In the genomic region with DNA sequence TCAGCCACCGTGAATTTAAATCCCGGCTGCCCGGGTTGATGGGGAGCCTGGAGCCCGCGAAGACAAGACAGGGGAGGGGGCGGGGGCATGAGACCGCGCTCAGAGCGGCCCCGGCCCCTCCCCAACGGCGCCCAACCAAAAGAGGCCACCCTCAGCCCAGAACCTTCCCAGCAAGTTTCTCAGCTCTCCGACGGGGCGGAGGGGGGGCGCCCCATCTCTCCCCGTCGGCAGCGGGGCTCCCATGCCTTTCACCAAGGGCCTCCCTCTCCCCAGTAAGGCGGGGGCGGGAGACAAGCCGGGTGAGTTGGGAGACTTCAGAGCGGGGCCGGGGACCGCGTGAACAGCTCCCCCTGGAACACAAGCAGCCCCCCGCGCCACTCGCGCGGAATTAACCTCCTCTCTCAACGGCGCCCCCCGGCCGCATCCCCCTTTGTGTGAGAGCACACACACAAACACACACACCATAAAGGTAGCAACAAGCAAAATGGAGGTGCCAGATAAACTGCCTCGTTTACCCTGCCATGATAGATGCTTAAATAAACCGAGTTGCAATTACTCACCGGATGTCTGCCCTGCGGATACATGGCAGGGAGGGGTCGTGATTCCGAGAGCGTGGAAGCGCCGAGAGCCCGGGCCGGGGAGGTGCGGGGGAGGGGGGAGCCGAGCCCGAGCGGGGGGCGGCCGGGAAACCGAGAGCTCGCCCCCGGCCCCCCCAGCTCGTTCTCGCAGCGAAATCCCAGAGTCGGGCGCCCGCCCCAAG, we compare ENCODE assay signal across 8 cellular contexts. TPM values are rescaled to one million over a fixed set of nuclear protein-coding genes. Genes with fewer than 3 reads are reported as not detected.
DNase-seq lines count a peak whose midpoint lies in the region; ATAC-seq and TF ChIP-seq lines count a peak whose summit lies in the region.

No MANE protein-coding gene starts in this region.

- ATAC-seq in aorta (ENCODE audit: low FRiP score) (no peak), HG03135 (IDR thresholded peaks at IDR 0.05; ENCODE audit: unreplicated experiment) (no peak)

- peak overlapping the region; percentile 89 for H3K4me2 ChIP-seq in parathyroid adenoma (ENCODE audit: low read length)

- peak overlapping the region; percentile 19 for H3K27ac ChIP-seq in parathyroid adenoma
- no peak overlapping the region for H3K27ac ChIP-seq in aorta (ENCODE audit: low read depth in 1 of 2, low read length in 2 of 2)

- peak; percentile 18 for DNase-seq in NCI-H1092 treated with DMSO at 0.1 percent for 48 hours (lab: John Stamatoyannopoulos, UW)
- no peak for DNase-seq in NCI-H1092 (lab: John Stamatoyannopoulos, UW)
- peak; percentile 32 for DNase-seq in NCI-H460 (ENCODE audit: extremely low read depth, low read depth)
- DNase-seq in activated T-cell treated with anti-CD3 and anti-CD28 coated beads, Interleukin-2, amount 50 U/mL, for 1 hour, result peak; percentile 68
- DNase-seq in fibroblast of pulmonary artery (ENCODE audit: low read depth), result peak; percentile 51
- DNase-seq in aorta, result peak; percentile 70 to 86

- H3K9me3 ChIP-seq in parathyroid adenoma (ENCODE audit: control insufficient read depth, low read length), result no peaks in the 10 kb centered on the region
- H3K9me3 ChIP-seq in aorta (ENCODE audit: control insufficient read depth, low read length), result no peaks in the 10 kb centered on the region

- TF ChIP-seq CTCF in fibroblast of pulmonary artery (IDR thresholded peaks at IDR 0.05; ENCODE audit: low read length, missing control alignments) (no peak), parathyroid adenoma (IDR thresholded peaks at IDR 0.05) (no peak)

- intact Hi-C loops in aorta (cut with DNase I), result loop anchor here (5.0 to 10.0 kb wide), 3 partner anchors 302 to 519 kb away; no protein-coding TSS in a partner anchor

- H2AFZ ChIP-seq in parathyroid adenoma, result peak overlapping the region; percentile 46

- H3K36me3 ChIP-seq in parathyroid adenoma (ENCODE audit: control insufficient read depth, insufficient read depth, low read length) (no peaks in the 10 kb centered on the region), aorta (ENCODE audit: control insufficient read depth in 1 of 2, insufficient read depth in 2 of 2, low read length in 1 of 2) (no peaks in the 10 kb centered on the region)

- 0 to 1% methylated on average over 55 to 61 of the region's 61 CpGs for WGBS in aorta, 2 donors

- H3K27me3 ChIP-seq in parathyroid adenoma (ENCODE audit: control insufficient read depth, insufficient read depth, low read length), result no peaks in the 10 kb centered on the region
- no peaks in the 10 kb centered on the region for H3K27me3 ChIP-seq in aorta (ENCODE audit: control insufficient read depth in 1 of 2, insufficient read depth in 2 of 2, low read length in 1 of 2)

- no peak overlapping the region for H3K9ac ChIP-seq in parathyroid adenoma

- H3K79me2 ChIP-seq in parathyroid adenoma, result no peaks in the 10 kb centered on the region

- H3K4me3 ChIP-seq in fibroblast of pulmonary artery (replicated peaks; ENCODE audit: low read depth, low read length) (peak overlapping the region; percentile 88), parathyroid adenoma (ENCODE audit: low read depth, low read length) (peak overlapping the region; percentile 91), aorta (ENCODE audit: low read length in 2 of 2) (peak overlapping the region; percentile 51 to 75)

- peaks cover 19% of the 10 kb centered on the region for H3K4me1 ChIP-seq in parathyroid adenoma
- peaks cover 0 to 2% of the 10 kb centered on the region in 2 donors for H3K4me1 ChIP-seq in aorta (ENCODE audit: control insufficient read depth in 1 of 2, insufficient read depth in 2 of 2, low read length in 2 of 2)

RNA-seq across cellular contexts. Expression of a gene that starts 1.3 kb away (rescaled TPM):
- 32.7 and 33.7 TPM in 2 replicates for total RNA-seq in NCI-H460 (2014; rRNA removed; shearing (Covaris generic))
- polyA plus RNA-seq in NCI-H460 (2014; cell fraction: nucleus; rRNA removed), result 42.5 and 94.9 TPM in 2 replicates
- 10 to 100 TPM; 43.0 to 89.9 TPM for total RNA-seq in aorta
- polyA plus RNA-seq in aorta, result 10 to 100 TPM in 1 of 2 donors, 1 to 10 TPM in 1; 8.3 to 13.4 TPM
